Comparison of ENCODE assay signal across 8 cellular contexts in genomic region chr13:20702530-20702929, GRCh38. TPM values are rescaled to one million over a fixed set of nuclear protein-coding genes. Genes with fewer than 3 reads are reported as not detected.
DNase-seq lines count a peak whose midpoint lies in the region; ATAC-seq, FAIRE-seq and TF ChIP-seq lines count a peak whose summit lies in the region.

No MANE protein-coding gene starts in this region.

- no peak for ATAC-seq in HG03039 (IDR thresholded peaks at IDR 0.05; ENCODE audit: unreplicated experiment)

- H3K27ac ChIP-seq in OCI-LY1 (ENCODE audit: low read depth, low read length, poor library complexity, severe bottlenecking) = no peak overlapping the region

- H3K4me3 ChIP-seq in OCI-LY1 (ENCODE audit: low read depth, low read length, poor library complexity, severe bottlenecking) (peak overlapping the region; percentile 70), retinal pigment epithelial cell (ENCODE audit: low read length) (peak overlapping the region; percentile 62)

- no peaks in the 10 kb centered on the region for H3K36me3 ChIP-seq in OCI-LY1 (ENCODE audit: insufficient read depth, low read length)

- peaks cover 12% of the 10 kb centered on the region for H3K4me1 ChIP-seq in OCI-LY1 (ENCODE audit: insufficient read depth, low read length, severe bottlenecking)

- no peaks in the 10 kb centered on the region for H3K9me3 ChIP-seq in OCI-LY1 (ENCODE audit: low read length)

- H4K20me1 ChIP-seq in OCI-LY1 (ENCODE audit: insufficient read depth, low read length) = no peaks in the 10 kb centered on the region

- H3K9ac ChIP-seq in OCI-LY1 (ENCODE audit: low read length) = peak overlapping the region; percentile 51

- H3K27me3 ChIP-seq in OCI-LY1 (ENCODE audit: insufficient read depth, low read length) = no peaks in the 10 kb centered on the region

- H2AFZ ChIP-seq in OCI-LY1 (ENCODE audit: low read length) = no peak overlapping the region

- H3F3A ChIP-seq in OCI-LY1 (ENCODE audit: insufficient read depth, low read length) = no peaks in the 10 kb centered on the region

- no peaks in the 10 kb centered on the region for H3K9me2 ChIP-seq in OCI-LY1 (ENCODE audit: low read depth, low read length)

- TF ChIP-seq POLR2A in GM12891 (IDR thresholded peaks at IDR 0.05; ENCODE audit: low read depth, low read length) = no peak

- DNase-seq in GM12891 (ENCODE audit: insufficient read length, low spot score) (no peak), epidermal melanocyte (ENCODE audit: insufficient read length, low spot score) (peak; percentile 69), retinal pigment epithelial cell (ENCODE audit: low read depth) (no peak), iPS-NIHi7 (ENCODE audit: extremely low spot score) (no peak), HuH-7.5 (ENCODE audit: low spot score) (no peak)
- no peak for DNase-seq in stimulated activated CD4-positive, alpha-beta T cell treated with anti-CD3 and anti-CD28 coated beads, Interleukin-4, amount 100 ng/mL, for 1 hour

- FAIRE-seq in GM12891 (lab: Jason Lieb, UNC) = peak; percentile 82

- TF ChIP-seq CTCF in OCI-LY1 (IDR thresholded peaks at IDR 0.05; ENCODE audit: low read length) = no peak
- TF ChIP-seq CTCF in retinal pigment epithelial cell (conservative IDR thresholded peaks at IDR 0.05; ENCODE audit: low read depth, low read length) = no peak

- H3K4me2 ChIP-seq in OCI-LY1 (ENCODE audit: low read length) = peak overlapping the region; percentile 84

- no peaks in the 10 kb centered on the region for H3K79me2 ChIP-seq in OCI-LY1 (ENCODE audit: insufficient read depth, low read length)

TF ChIP-seq in GM12891, 5 proteins besides CTCF, POLR2A, EP300 and RAD21:
- TF ChIP-seq POLR2AphosphoS5 (IDR thresholded peaks at IDR 0.05; ENCODE audit: low read depth, low read length) = no peak
- TF ChIP-seq TAF1 (IDR thresholded peaks at IDR 0.05; ENCODE audit: low read depth, low read length) = no peak

RNA-seq across cellular contexts. Expression of gene IL17D, which starts 1.0 kb away (rescaled TPM):
- 1.3 TPM for polyA plus RNA-seq in GM12891 (2012; ENCODE audit: low read depth, missing spikeins)
